Comparison of ENCODE assay signal across 26 cellular contexts in genomic region chr10:6642881-6643280, GRCh38.
DNase-seq lines count a peak whose midpoint lies in the region; ATAC-seq and TF ChIP-seq lines count a peak whose summit lies in the region.
"Had no signal": no experiment of that assay in that cellular context is flagged by ENCODE, and none has a peak within 500 bp of the region (broad histone marks: within the 10 kb centered on the region; RNA-seq: fewer than 3 reads in every experiment).

No MANE protein-coding gene starts in this region.

- peak overlapping the region; percentile 2 to 56 for H3K4me3 Mint-ChIP-seq in activated T-cell treated with anti-CD3 and anti-CD28 coated beads, Interleukin-2, amount 50 U/mL, for 72 hours
- H3K4me3 Mint-ChIP-seq in activated CD8-positive, alpha-beta T cell treated with anti-CD3 and anti-CD28 coated beads, Interleukin-2, amount 10 ng/mL, durations not matched to agents 7 days and 5 days = no peak overlapping the region
- H3K4me3 Mint-ChIP-seq in natural killer cell = peak overlapping the region; percentile 26
- H3K4me3 Mint-ChIP-seq: neural crest cell had no signal

- peaks cover 60% of the 10 kb centered on the region for H3K4me1 Mint-ChIP-seq in activated T-cell treated with anti-CD3 and anti-CD28 coated beads, Interleukin-2, amount 50 U/mL, for 72 hours (ENCODE audit: low read depth)
- H3K4me1 Mint-ChIP-seq in activated CD8-positive, alpha-beta T cell treated with anti-CD3 and anti-CD28 coated beads, Interleukin-2, amount 10 ng/mL, durations not matched to agents 7 days and 5 days (ENCODE audit: low read depth) = peaks cover 44% of the 10 kb centered on the region
- H3K4me1 Mint-ChIP-seq in natural killer cell = peaks cover 23 to 25% of the 10 kb centered on the region in 2 donors
- H3K4me1 Mint-ChIP-seq: neural crest cell had no signal

- no peak for ATAC-seq in activated T-cell treated with anti-CD3 and anti-CD28 coated beads, Interleukin-2, amount 50 U/mL, for 72 hours (replicated peaks in 1 of 2)
- peak; percentile 45 for ATAC-seq in activated CD8-positive, alpha-beta T cell treated with anti-CD3 and anti-CD28 coated beads, Interleukin-2, amount 10 ng/mL, durations not matched to agents 7 days and 5 days
- ATAC-seq in natural killer cell = no peak
- ATAC-seq in GM19395 (IDR thresholded peaks at IDR 0.05; ENCODE audit: unreplicated experiment) = no peak
- ATAC-seq: esophagus mucosa, sciatic nerve had no signal

- DNase-seq in activated T-cell treated with anti-CD3 and anti-CD28 coated beads, Interleukin-2, amount 50 U/mL, for 72 hours = no peak
- DNase-seq in activated T-cell treated with anti-CD3 and anti-CD28 coated beads for 4 hours (no peak), natural killer cell (no peak), T-helper 9 cell (no peak), tibial artery (no peak)
- DNase-seq in activated CD8-positive, alpha-beta T cell treated with anti-CD3 and anti-CD28 coated beads, Interleukin-2, amount 10 ng/mL, durations not matched to agents 7 days and 5 days = peak; percentile 36
- DNase-seq: activated CD4-positive, alpha-beta T cell treated with anti-CD3 and anti-CD28 coated beads for 48 hours; adrenal gland; brain microvascular endothelial cell; effector memory CD4-positive, alpha-beta T cell; EL; HCEC 1CT; hippocampal formation; IMR-90; NCI-H146; NCI-H524 treated with DMSO at 0.1 percent for 48 hours; posterior cingulate gyrus; RPMI8226; T1000; uterus had no signal

- H3K4me2 ChIP-seq in Loucy (ENCODE audit: low read depth, low read length, poor library complexity, severe bottlenecking) = peak overlapping the region; percentile 62

- H3K27me3 ChIP-seq in Loucy (ENCODE audit: insufficient read depth, low read length, poor library complexity, severe bottlenecking) (no peaks in the 10 kb centered on the region), tibial artery (peaks cover 0 to 7% of the 10 kb centered on the region in 2 donors)
- H3K27me3 ChIP-seq: brain microvascular endothelial cell, uterus had no signal

- no peaks in the 10 kb centered on the region for H3K36me3 ChIP-seq in Loucy (ENCODE audit: insufficient read depth, low read length)
- H3K36me3 ChIP-seq in tibial artery = no peaks in the 10 kb centered on the region
- H3K36me3 ChIP-seq: adrenal gland, brain microvascular endothelial cell, uterus had no signal

- H3K9me3 ChIP-seq in Loucy (ENCODE audit: insufficient read depth, low read depth, low read length) (no peaks in the 10 kb centered on the region), tibial artery (no peaks in the 10 kb centered on the region)
- H3K9me3 ChIP-seq: adrenal gland, uterus had no signal

- H3K27ac ChIP-seq in tibial artery = no peak overlapping the region
- H3K27ac ChIP-seq: adrenal gland, brain microvascular endothelial cell, SK-N-MC, uterus had no signal

- intact Hi-C loops in natural killer cell (cut with micrococcal nuclease) (no loop called here), tibial artery (cut with DNase I; ENCODE audit: low total_unique reads) (no loop called here)

- H3K79me2 ChIP-seq in Loucy (ENCODE audit: insufficient read depth, low read length) = no peaks in the 10 kb centered on the region

- H3K27ac Mint-ChIP-seq in activated T-cell treated with anti-CD3 and anti-CD28 coated beads, Interleukin-2, amount 50 U/mL, for 72 hours = peak overlapping the region; percentile 76
- peak overlapping the region; percentile 64 for H3K27ac Mint-ChIP-seq in activated CD8-positive, alpha-beta T cell treated with anti-CD3 and anti-CD28 coated beads, Interleukin-2, amount 10 ng/mL, durations not matched to agents 7 days and 5 days
- peak overlapping the region in 1 of 2 donors; percentile 13 for H3K27ac Mint-ChIP-seq in natural killer cell

- H3K27me3 Mint-ChIP-seq in activated T-cell treated with anti-CD3 and anti-CD28 coated beads, Interleukin-2, amount 50 U/mL, for 72 hours (ENCODE audit: low read depth) = no peaks in the 10 kb centered on the region
- H3K27me3 Mint-ChIP-seq in activated CD8-positive, alpha-beta T cell treated with anti-CD3 and anti-CD28 coated beads, Interleukin-2, amount 10 ng/mL, durations not matched to agents 7 days and 5 days (ENCODE audit: low read depth) = no peaks in the 10 kb centered on the region
- H3K27me3 Mint-ChIP-seq in natural killer cell (ENCODE audit: low read depth in 2 of 2) = no peaks in the 10 kb centered on the region

- no peaks in the 10 kb centered on the region for H3K9me2 ChIP-seq in Loucy (replicated peaks; ENCODE audit: low read depth, low read length)

- H3K4me3 ChIP-seq in Loucy (ENCODE audit: low read length, poor library complexity, severe bottlenecking) (peak overlapping the region; percentile 40), tibial artery (no peak overlapping the region)
- H3K4me3 ChIP-seq: adrenal gland, SK-N-MC, uterus had no signal

- peaks cover 8% of the 10 kb centered on the region; the same call in 1 of the 2 replicates for H3F3A ChIP-seq in Loucy (ENCODE audit: low read depth)

- no peaks in the 10 kb centered on the region for H3K36me3 Mint-ChIP-seq in activated T-cell treated with anti-CD3 and anti-CD28 coated beads, Interleukin-2, amount 50 U/mL, for 72 hours (ENCODE audit: insufficient read depth in 2 of 2)
- H3K36me3 Mint-ChIP-seq in activated CD8-positive, alpha-beta T cell treated with anti-CD3 and anti-CD28 coated beads, Interleukin-2, amount 10 ng/mL, durations not matched to agents 7 days and 5 days (ENCODE audit: low read depth) = peaks cover 3% of the 10 kb centered on the region
- no peaks in the 10 kb centered on the region for H3K36me3 Mint-ChIP-seq in natural killer cell

- H2AFZ ChIP-seq in Loucy (ENCODE audit: low read length) = peak overlapping the region; percentile 3; the same call in 1 of the 2 replicates

- POLR2A ChIA-PET in activated CD8-positive, alpha-beta T cell treated with anti-CD3 and anti-CD28 coated beads, Interleukin-2, amount 10 ng/mL, durations not matched to agents 7 days and 5 days (lab: Charles Lee) = interaction anchor here (1.2 to 4.1 kb wide), 3 partner anchors 53 to 113 kb away, joined by 3 to 21 read pairs (median 5); partner anchors contain the start of gene PRKCQ

- H3K4me1 ChIP-seq in Loucy (ENCODE audit: insufficient read depth, low read length, poor library complexity, severe bottlenecking) = peaks cover 31% of the 10 kb centered on the region
- H3K4me1 ChIP-seq in tibial artery = no peaks in the 10 kb centered on the region
- H3K4me1 ChIP-seq: adrenal gland, uterus had no signal

- peak overlapping the region; percentile 55 for H3K9ac ChIP-seq in Loucy (ENCODE audit: low read depth, low read length, poor library complexity, severe bottlenecking)

- TF ChIP-seq CTCF in Loucy (conservative IDR thresholded peaks at IDR 0.05; ENCODE audit: low read length) = no peak
- no peak for TF ChIP-seq CTCF in natural killer cell (IDR thresholded peaks at IDR 0.05)
- TF ChIP-seq CTCF in tibial artery (IDR thresholded peaks at IDR 0.05) = no peak

- H4K20me1 ChIP-seq in Loucy (ENCODE audit: insufficient read depth, low read length, poor library complexity, severe bottlenecking) = no peaks in the 10 kb centered on the region

- peaks cover 0 to 1% of the 10 kb centered on the region in 2 donors for H3K9me3 Mint-ChIP-seq in activated T-cell treated with anti-CD3 and anti-CD28 coated beads, Interleukin-2, amount 50 U/mL, for 72 hours
- no peaks in the 10 kb centered on the region for H3K9me3 Mint-ChIP-seq in activated CD8-positive, alpha-beta T cell treated with anti-CD3 and anti-CD28 coated beads, Interleukin-2, amount 10 ng/mL, durations not matched to agents 7 days and 5 days (ENCODE audit: insufficient read depth)
- H3K9me3 Mint-ChIP-seq in natural killer cell = no peaks in the 10 kb centered on the region
- H3K9me3 Mint-ChIP-seq: neural crest cell had no signal

- CTCF ChIA-PET in activated CD8-positive, alpha-beta T cell treated with anti-CD3 and anti-CD28 coated beads, Interleukin-2, amount 10 ng/mL, durations not matched to agents 7 days and 5 days (lab: Charles Lee) = interaction anchor here (0.8 to 2.4 kb wide), 10 partner anchors 10 to 197 kb away, joined by 4 to 15 read pairs (median 8); no protein-coding TSS in a partner anchor
